Comparison of ENCODE assay signal across 1 cellular context in genomic region chr4:154444958-154445357, GRCh38.
TF ChIP-seq lines count a peak whose summit lies in the region.

No MANE protein-coding gene starts in this region.

TF ChIP-seq in K562, 482 proteins besides CTCF, POLR2A, EP300 and RAD21 (continued from another document and continues in another):
- no peak for TF ChIP-seq MBD1 (CRISPR knock-in tag; IDR thresholded peaks at IDR 0.05)
- TF ChIP-seq RNF219 (CRISPR knock-in tag; IDR thresholded peaks at IDR 0.05), result no peak
- TF ChIP-seq MECOM (CRISPR knock-in tag; IDR thresholded peaks at IDR 0.05), result no peak
- TF ChIP-seq ADNP (tag; IDR thresholded peaks at IDR 0.05), result no peak
- no peak for TF ChIP-seq ZBTB40 (IDR thresholded peaks at IDR 0.05)
- no peak for TF ChIP-seq ZBTB40 (CRISPR knock-in tag; IDR thresholded peaks at IDR 0.05)
- no peak for TF ChIP-seq HBP1 (CRISPR knock-in tag; IDR thresholded peaks at IDR 0.05)
- peak; percentile 93 for TF ChIP-seq CBFA2T3 (IDR thresholded peaks at IDR 0.05)
- no peak for TF ChIP-seq EP400 (IDR thresholded peaks at IDR 0.05)
- TF ChIP-seq ZZZ3 (IDR thresholded peaks at IDR 0.05), result no peak
- TF ChIP-seq ZBED1 (IDR thresholded peaks at IDR 0.05), result no peak
- TF ChIP-seq CBX8 (IDR thresholded peaks at IDR 0.05; ENCODE audit: borderline replicate concordance, extremely low read depth, low read depth, low read length, poor library complexity, severe bottlenecking), result no peak
- no peak for TF ChIP-seq ZFP91 (CRISPR knock-in tag; IDR thresholded peaks at IDR 0.05)
- no peak for TF ChIP-seq THRA (IDR thresholded peaks at IDR 0.05)
- no peak for TF ChIP-seq ZNF318 (IDR thresholded peaks at IDR 0.05; ENCODE audit: borderline replicate concordance in 1 of 2, low read depth in 1 of 2)
- TF ChIP-seq TFAM (CRISPR knock-in tag; conservative IDR thresholded peaks at IDR 0.05), result no peak
- TF ChIP-seq RFX5 (IDR thresholded peaks at IDR 0.05; ENCODE audit: low read depth, low read length), result no peak
- TF ChIP-seq TSC22D4 (tag; IDR thresholded peaks at IDR 0.05), result no peak
- TF ChIP-seq THRB (CRISPR knock-in tag; conservative IDR thresholded peaks at IDR 0.05), result no peak
- no peak for TF ChIP-seq DIDO1 (tag; IDR thresholded peaks at IDR 0.05; ENCODE audit: low read depth)
